ENCODE assay signal across 1 cellular context in the genomic region with DNA sequence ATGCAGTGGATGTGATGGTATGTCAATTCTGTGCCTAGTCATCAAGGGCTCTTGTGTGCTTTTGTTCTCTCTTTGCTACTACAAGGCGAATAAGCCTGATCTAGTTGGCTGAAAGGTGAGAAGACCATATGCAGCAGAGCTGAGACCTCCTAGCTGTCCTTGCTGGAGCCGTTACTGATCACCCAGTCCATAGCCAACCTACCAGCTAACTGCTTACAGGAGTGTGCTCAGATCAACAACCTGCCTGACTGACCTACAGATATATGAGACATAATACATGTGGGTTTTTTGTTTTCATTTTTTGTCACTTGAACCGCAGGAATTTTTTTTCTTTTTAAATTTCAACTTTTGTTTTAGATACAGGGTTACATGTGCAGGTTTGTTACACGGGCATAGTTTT.
TF ChIP-seq lines count a peak whose summit lies in the region.

No MANE protein-coding gene starts in this region.

TF ChIP-seq in GM12878, 131 proteins besides CTCF, POLR2A, EP300 and RAD21 (continued from another document):
- TF ChIP-seq NRF1 (conservative IDR thresholded peaks at IDR 0.05; ENCODE audit: low read depth, low read length) (no peak), ASH2L (IDR thresholded peaks at IDR 0.05; ENCODE audit: borderline replicate concordance, low read depth) (no peak), PML (IDR thresholded peaks at IDR 0.05; ENCODE audit: low read length) (no peak), BMI1 (IDR thresholded peaks at IDR 0.05; ENCODE audit: borderline replicate concordance) (no peak), CHD1 (IDR thresholded peaks at IDR 0.05; ENCODE audit: low read depth, low read length) (no peak), TARDBP (IDR thresholded peaks at IDR 0.05; ENCODE audit: borderline replicate concordance) (no peak), BACH1 (IDR thresholded peaks at IDR 0.05; ENCODE audit: borderline replicate concordance) (no peak), NFYA (IDR thresholded peaks at IDR 0.05; ENCODE audit: borderline replicate concordance, low read depth, low read length) (no peak)
- TF ChIP-seq, protein P1, sequence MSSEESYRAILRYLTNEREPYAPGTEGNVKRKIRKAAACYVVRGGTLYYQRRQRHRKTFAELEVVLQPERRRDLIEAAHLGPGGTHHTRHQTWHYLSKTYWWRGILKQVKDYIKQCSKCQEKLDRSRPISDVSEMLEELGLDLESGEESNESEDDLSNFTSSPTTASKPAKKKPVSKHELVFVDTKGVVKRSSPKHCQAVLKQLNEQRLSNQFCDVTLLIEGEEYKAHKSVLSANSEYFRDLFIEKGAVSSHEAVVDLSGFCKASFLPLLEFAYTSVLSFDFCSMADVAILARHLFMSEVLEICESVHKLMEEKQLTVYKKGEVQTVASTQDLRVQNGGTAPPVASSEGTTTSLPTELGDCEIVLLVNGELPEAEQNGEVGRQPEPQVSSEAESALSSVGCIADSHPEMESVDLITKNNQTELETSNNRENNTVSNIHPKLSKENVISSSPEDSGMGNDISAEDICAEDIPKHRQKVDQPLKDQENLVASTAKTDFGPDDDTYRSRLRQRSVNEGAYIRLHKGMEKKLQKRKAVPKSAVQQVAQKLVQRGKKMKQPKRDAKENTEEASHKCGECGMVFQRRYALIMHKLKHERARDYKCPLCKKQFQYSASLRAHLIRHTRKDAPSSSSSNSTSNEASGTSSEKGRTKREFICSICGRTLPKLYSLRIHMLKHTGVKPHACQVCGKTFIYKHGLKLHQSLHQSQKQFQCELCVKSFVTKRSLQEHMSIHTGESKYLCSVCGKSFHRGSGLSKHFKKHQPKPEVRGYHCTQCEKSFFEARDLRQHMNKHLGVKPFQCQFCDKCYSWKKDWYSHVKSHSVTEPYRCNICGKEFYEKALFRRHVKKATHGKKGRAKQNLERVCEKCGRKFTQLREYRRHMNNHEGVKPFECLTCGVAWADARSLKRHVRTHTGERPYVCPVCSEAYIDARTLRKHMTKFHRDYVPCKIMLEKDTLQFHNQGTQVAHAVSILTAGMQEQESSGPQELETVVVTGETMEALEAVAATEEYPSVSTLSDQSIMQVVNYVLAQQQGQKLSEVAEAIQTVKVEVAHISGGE (CRISPR knock-in tag; IDR thresholded peaks at IDR 0.05): no peak
